12 cellular contexts compared by ENCODE assay signal in the genomic region with DNA sequence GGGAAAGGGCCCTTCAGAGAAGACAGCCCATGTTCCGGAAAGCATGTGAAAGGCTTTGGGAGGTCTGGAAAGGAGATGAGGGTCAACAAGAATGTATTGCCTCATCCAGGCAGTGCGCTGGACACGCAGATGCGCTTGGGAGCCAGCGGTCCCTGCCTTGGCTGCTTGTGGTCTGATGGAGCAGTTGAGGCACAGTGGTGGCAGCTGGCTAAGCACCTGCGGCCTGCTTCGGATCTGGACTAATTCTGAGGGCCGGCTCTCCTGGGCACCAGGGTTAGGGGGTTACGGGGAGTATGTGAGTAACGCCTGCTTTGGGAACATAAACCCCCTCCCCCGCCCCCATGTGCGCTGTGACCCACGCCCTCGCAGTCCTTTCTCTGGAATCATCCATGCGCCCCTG. TPM values are rescaled to one million over a fixed set of nuclear protein-coding genes. Genes with fewer than 3 reads are reported as not detected.
A peak's percentile ranks its signal among the peaks of the same experiment; 100 is the strongest.
DNase-seq lines count a peak whose midpoint lies in the region; ATAC-seq and TF ChIP-seq lines count a peak whose summit lies in the region.
"Had no signal": no experiment of that assay in that cellular context is flagged by ENCODE, and none has a peak within 500 bp of the region (broad histone marks: within the 10 kb centered on the region; RNA-seq: fewer than 3 reads in every experiment).

No MANE protein-coding gene starts in this region.

- H3K4me1 Mint-ChIP-seq in activated naive CD4-positive, alpha-beta T cell treated with anti-CD3 and anti-CD28 coated beads, Interleukin-2, amount 10 ng/mL, durations not matched to agents 7 days and 5 days = peaks cover 33% of the 10 kb centered on the region
- H3K4me1 Mint-ChIP-seq in natural killer cell treated with Interleukin-12 subunit alpha and Interleukin-12 subunit beta and Interleukin-15 and Interleukin-18, amount 100 ng/mL, for 72 hours (ENCODE audit: low read depth in 2 of 2) = peaks cover 20 to 35% of the 10 kb centered on the region in 2 donors
- H3K4me1 Mint-ChIP-seq in natural killer cell (peaks cover 19 to 38% of the 10 kb centered on the region in 2 donors), neural crest cell (peaks cover 14% of the 10 kb centered on the region)

- no peaks in the 10 kb centered on the region for H3K9me3 Mint-ChIP-seq in activated naive CD4-positive, alpha-beta T cell treated with anti-CD3 and anti-CD28 coated beads, Interleukin-2, amount 10 ng/mL, durations not matched to agents 7 days and 5 days
- H3K9me3 Mint-ChIP-seq in natural killer cell treated with Interleukin-12 subunit alpha and Interleukin-12 subunit beta and Interleukin-15 and Interleukin-18, amount 100 ng/mL, for 72 hours = no peaks in the 10 kb centered on the region
- H3K9me3 Mint-ChIP-seq in natural killer cell (no peaks in the 10 kb centered on the region), neural crest cell (no peaks in the 10 kb centered on the region)
- H3K9me3 Mint-ChIP-seq: CD4-positive, CD25-positive, alpha-beta regulatory T cell; CD8-positive, alpha-beta memory T cell; H9 had no signal

- H3K4me3 Mint-ChIP-seq in activated naive CD4-positive, alpha-beta T cell treated with anti-CD3 and anti-CD28 coated beads, Interleukin-2, amount 10 ng/mL, durations not matched to agents 7 days and 5 days = no peak overlapping the region
- no peak overlapping the region for H3K4me3 Mint-ChIP-seq in natural killer cell treated with Interleukin-12 subunit alpha and Interleukin-12 subunit beta and Interleukin-15 and Interleukin-18, amount 100 ng/mL, for 72 hours
- H3K4me3 Mint-ChIP-seq in natural killer cell (no peak overlapping the region), neural crest cell (peak overlapping the region; percentile 45)
- H3K4me3 Mint-ChIP-seq: B cell had no signal

- ATAC-seq in natural killer cell treated with Interleukin-12 subunit alpha and Interleukin-12 subunit beta and Interleukin-15 and Interleukin-18, amount 100 ng/mL, for 72 hours = no peak
- no peak for ATAC-seq in natural killer cell

- H3K36me3 Mint-ChIP-seq in activated naive CD4-positive, alpha-beta T cell treated with anti-CD3 and anti-CD28 coated beads, Interleukin-2, amount 10 ng/mL, durations not matched to agents 7 days and 5 days = peaks cover 30% of the 10 kb centered on the region
- H3K36me3 Mint-ChIP-seq in natural killer cell treated with Interleukin-12 subunit alpha and Interleukin-12 subunit beta and Interleukin-15 and Interleukin-18, amount 100 ng/mL, for 72 hours = no peaks in the 10 kb centered on the region
- H3K36me3 Mint-ChIP-seq in natural killer cell = no peaks in the 10 kb centered on the region
- peaks cover 3% of the 10 kb centered on the region for H3K36me3 Mint-ChIP-seq in neural crest cell (ENCODE audit: low read depth)

- TF ChIP-seq CTCF in natural killer cell (IDR thresholded peaks at IDR 0.05) (no peak), neural crest cell (conservative IDR thresholded peaks at IDR 0.05) (no peak)

- H3K27ac Mint-ChIP-seq in activated naive CD4-positive, alpha-beta T cell treated with anti-CD3 and anti-CD28 coated beads, Interleukin-2, amount 10 ng/mL, durations not matched to agents 7 days and 5 days = peak overlapping the region; percentile 50
- H3K27ac Mint-ChIP-seq in natural killer cell treated with Interleukin-12 subunit alpha and Interleukin-12 subunit beta and Interleukin-15 and Interleukin-18, amount 100 ng/mL, for 72 hours = no peak overlapping the region
- peak overlapping the region in 1 of 2 donors; percentile 82 for H3K27ac Mint-ChIP-seq in natural killer cell
- no peak overlapping the region for H3K27ac Mint-ChIP-seq in neural crest cell (ENCODE audit: unreplicated experiment)
- H3K27ac Mint-ChIP-seq: B cell had no signal

- H3K27me3 Mint-ChIP-seq in activated naive CD4-positive, alpha-beta T cell treated with anti-CD3 and anti-CD28 coated beads, Interleukin-2, amount 10 ng/mL, durations not matched to agents 7 days and 5 days = peaks cover 4% of the 10 kb centered on the region
- no peaks in the 10 kb centered on the region for H3K27me3 Mint-ChIP-seq in natural killer cell treated with Interleukin-12 subunit alpha and Interleukin-12 subunit beta and Interleukin-15 and Interleukin-18, amount 100 ng/mL, for 72 hours
- H3K27me3 Mint-ChIP-seq in natural killer cell (ENCODE audit: low read depth in 2 of 2) = no peaks in the 10 kb centered on the region
- peaks cover 4% of the 10 kb centered on the region for H3K27me3 Mint-ChIP-seq in neural crest cell (ENCODE audit: low read depth)
- H3K27me3 Mint-ChIP-seq: B cell; CD4-positive, CD25-positive, alpha-beta regulatory T cell; CD8-positive, alpha-beta memory T cell had no signal

- CTCF ChIA-PET in activated naive CD4-positive, alpha-beta T cell treated with anti-CD3 and anti-CD28 coated beads, Interleukin-2, amount 10 ng/mL, durations not matched to agents 7 days and 5 days (lab: Charles Lee) = interaction anchor here (8.7 kb wide), 1 partner anchor 9 kb away, joined by 60 read pairs; a partner anchor contains a TSS

- no peak for DNase-seq in activated naive CD4-positive, alpha-beta T cell treated with anti-CD3 and anti-CD28 coated beads, Interleukin-2, amount 10 ng/mL, durations not matched to agents 7 days and 5 days
- no peak for DNase-seq in activated naive CD4-positive, alpha-beta T cell treated with Interleukin-2 at 50 U/mL for 16 hours
- peak; percentile 15 for DNase-seq in natural killer cell treated with Interleukin-12 subunit alpha and Interleukin-12 subunit beta and Interleukin-15 and Interleukin-18, amount 100 ng/mL, for 72 hours (ENCODE audit: low spot score)
- DNase-seq in natural killer cell (no peak), neural crest cell (ENCODE audit: low read depth, low spot score) (no peak)
- no peak for DNase-seq in stimulated activated naive CD4-positive, alpha-beta T cell (lab: John Stamatoyannopoulos, UW)
- DNase-seq in stimulated activated CD4-positive, alpha-beta T cell treated with anti-CD3 and anti-CD28 coated beads, Interleukin-1b, Interleukin-23, amount 100 ng/mL, for 48 hours = no peak
- DNase-seq: CD4-positive, CD25-positive, alpha-beta regulatory T cell; CD8-positive, alpha-beta memory T cell; COR-L47; H9 had no signal

- intact Hi-C loops in natural killer cell (cut with micrococcal nuclease) = no loop called here

RNA-seq across cellular contexts. Expression of a gene that starts 4.6 kb away (rescaled TPM):
- 10 to 100 TPM; 18.6 to 30.7 TPM for total RNA-seq in natural killer cell treated with Interleukin-12 subunit alpha and Interleukin-12 subunit beta and Interleukin-15 and Interleukin-18, amount 100 ng/mL, for 72 hours
- total RNA-seq in natural killer cell (10 to 100 TPM; 17.0 to 23.2 (median 18.6) TPM), neural crest cell (102 and 104 TPM in 2 replicates)

RNA-seq across cellular contexts. Expression of a gene that starts 10.4 kb away (rescaled TPM):
- 10 to 100 TPM in 1 of 2 donors, 1 to 10 TPM in 1; 9.8 to 23.7 TPM for total RNA-seq in natural killer cell treated with Interleukin-12 subunit alpha and Interleukin-12 subunit beta and Interleukin-15 and Interleukin-18, amount 100 ng/mL, for 72 hours
- total RNA-seq in natural killer cell (1 to 10 TPM; 5.6 to 6.8 (median 6.1) TPM), neural crest cell (8.0 and 8.3 TPM in 2 replicates)

RNA-seq across cellular contexts. Expression of a gene that starts 11.1 kb away (rescaled TPM):
- 100 to 1,000 TPM; 132 to 149 TPM for total RNA-seq in natural killer cell treated with Interleukin-12 subunit alpha and Interleukin-12 subunit beta and Interleukin-15 and Interleukin-18, amount 100 ng/mL, for 72 hours
- 100 to 1,000 TPM; 180 to 197 (median 184) TPM for total RNA-seq in natural killer cell
- total RNA-seq in neural crest cell = 76.5 and 94.3 TPM in 2 replicates

RNA-seq across cellular contexts. Expression of a gene that starts 14.9 kb away (rescaled TPM):
- total RNA-seq in natural killer cell treated with Interleukin-12 subunit alpha and Interleukin-12 subunit beta and Interleukin-15 and Interleukin-18, amount 100 ng/mL, for 72 hours = 100 to 1,000 TPM; 681 to 986 TPM
- total RNA-seq in natural killer cell = 100 to 1,000 TPM; 724 to 977 (median 968) TPM
- total RNA-seq in neural crest cell = 697 and 738 TPM in 2 replicates

RNA-seq across cellular contexts. Expression of a gene that starts 15.0 kb away (rescaled TPM):
- 10 to 100 TPM; 77.8 to 80.4 TPM for total RNA-seq in natural killer cell treated with Interleukin-12 subunit alpha and Interleukin-12 subunit beta and Interleukin-15 and Interleukin-18, amount 100 ng/mL, for 72 hours
- 10 to 100 TPM; 36.8 to 37.5 (median 36.9) TPM for total RNA-seq in natural killer cell
- total RNA-seq in neural crest cell = 50.3 and 59.3 TPM in 2 replicates
